In the genomic region with DNA sequence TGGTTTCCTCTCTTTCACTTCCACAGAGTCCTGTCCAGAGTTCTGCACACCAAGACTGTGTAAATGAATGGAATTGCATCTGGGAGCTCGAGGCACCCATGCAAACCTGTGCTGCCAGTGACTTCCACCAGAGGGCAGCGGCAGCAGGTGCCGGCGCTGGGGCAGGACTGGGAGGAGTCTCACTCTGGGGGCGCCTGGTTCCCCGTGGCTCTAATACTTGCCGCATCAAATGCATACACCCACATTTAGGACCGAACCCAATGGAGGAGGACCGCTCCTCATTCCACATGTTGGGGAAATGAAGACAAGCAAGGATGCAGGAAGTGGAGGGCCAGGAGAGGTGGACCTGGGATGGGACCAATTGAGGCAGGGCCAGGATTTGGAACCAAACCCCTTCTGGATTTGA, we compare ENCODE assay signal across 8 cellular contexts. TPM values are rescaled to one million over a fixed set of nuclear protein-coding genes. Genes with fewer than 3 reads are reported as not detected.
DNase-seq lines count a peak whose midpoint lies in the region; ATAC-seq, FAIRE-seq and TF ChIP-seq lines count a peak whose summit lies in the region.

No MANE protein-coding gene starts in this region.

- peak; percentile 59 for TF ChIP-seq CTCF in A549 (IDR thresholded peaks at IDR 0.05)
- TF ChIP-seq CTCF in endothelial cell of umbilical vein (IDR thresholded peaks at IDR 0.05; ENCODE audit: extremely low read depth in 1 of 2, insufficient read depth in 1 of 2, low read depth in 1 of 2, low read length in 2 of 2): peak; percentile 82
- peak; percentile 18 for TF ChIP-seq CTCF in neural cell (IDR thresholded peaks at IDR 0.05; ENCODE audit: poor library complexity, severe bottlenecking)
- TF ChIP-seq CTCF in tibial artery (IDR thresholded peaks at IDR 0.05): peak; percentile 62 to 64

- peak; percentile 80 to 91 for ATAC-seq in A549
- peak; percentile 48 for ATAC-seq in GM18907 (IDR thresholded peaks at IDR 0.05; ENCODE audit: unreplicated experiment)
- ATAC-seq in HG03521 (IDR thresholded peaks at IDR 0.05; ENCODE audit: unreplicated experiment): no peak

- intact Hi-C loops in endothelial cell of umbilical vein (cut with micrococcal nuclease): loop anchor here (1.0 to 2.0 kb wide), 3 partner anchors 159 to 224 kb away; no protein-coding TSS in a partner anchor
- intact Hi-C loops in tibial artery (cut with DNase I; ENCODE audit: low total_unique reads): no loop called here

- H3K9ac ChIP-seq in endothelial cell of umbilical vein (replicated peaks; ENCODE audit: extremely low read depth, insufficient read depth, low read length) (no peak overlapping the region), neural cell (ENCODE audit: low read length) (no peak overlapping the region)

- CTCF ChIA-PET in A549 (lab: Yijun Ruan, JAX) (interaction anchor here (0.8 to 4.7 kb wide), 17 partner anchors 8 to 217 kb away, joined by 3 to 19 read pairs (median 4); no protein-coding TSS in a partner anchor), endothelial cell of umbilical vein (lab: Charles Lee) (interaction anchor here (0.6 to 2.1 kb wide), 23 partner anchors 8 to 220 kb away, joined by 3 to 9 read pairs (median 4); no protein-coding TSS in a partner anchor)

- TF ChIP-seq EP300 in A549 (IDR thresholded peaks at IDR 0.05) (no peak), neural cell (conservative IDR thresholded peaks at IDR 0.05; ENCODE audit: poor library complexity, severe bottlenecking) (no peak)

- H3K4me2 ChIP-seq in A549: no peak overlapping the region; the same call in 2 of the 3 replicates
- no peak overlapping the region for H3K4me2 ChIP-seq in endothelial cell of umbilical vein (ENCODE audit: insufficient read depth, low read length)
- no peak overlapping the region for H3K4me2 ChIP-seq in neural cell (ENCODE audit: low read length)

- no peak for FAIRE-seq in A549 (lab: Jason Lieb, UNC)
- peak; percentile 80 for FAIRE-seq in endothelial cell of umbilical vein (lab: Jason Lieb, UNC)

- no peaks in the 10 kb centered on the region for H3K36me3 ChIP-seq in endothelial cell of umbilical vein (ENCODE audit: control insufficient read depth in 2 of 2, extremely low read depth in 1 of 2, insufficient read depth in 2 of 2, low read length in 2 of 2)
- H3K36me3 ChIP-seq in neural cell (ENCODE audit: insufficient read depth, low read length): no peaks in the 10 kb centered on the region
- H3K36me3 ChIP-seq in tibial artery: no peaks in the 10 kb centered on the region

- dilution Hi-C loops in endothelial cell of umbilical vein (cut with MboI; ENCODE audit: extremely low pct_ligation_motif_present, low sequenced_read_pairs): no loop called here

- no peaks in the 10 kb centered on the region for H3K4me1 ChIP-seq in A549
- no peaks in the 10 kb centered on the region for H3K4me1 ChIP-seq in endothelial cell of umbilical vein (ENCODE audit: control insufficient read depth, extremely low read depth, insufficient read depth, low read length)
- H3K4me1 ChIP-seq in tibial artery: no peaks in the 10 kb centered on the region

- no peaks in the 10 kb centered on the region for H3K79me2 ChIP-seq in endothelial cell of umbilical vein (ENCODE audit: control insufficient read depth, insufficient read depth, low read length)
- no peaks in the 10 kb centered on the region for H3K79me2 ChIP-seq in neural cell (replicated peaks; ENCODE audit: insufficient read depth, low read length)

- TF ChIP-seq RAD21 in A549 (conservative IDR thresholded peaks at IDR 0.05 in 1 of 2, IDR thresholded peaks at IDR 0.05 in 1 of 2) (peak; percentile 54 to 56), neural cell (conservative IDR thresholded peaks at IDR 0.05) (no peak)

- DNase-seq in A549 (ENCODE audit: low read depth in 1 of 2, low spot score in 1 of 2): peak; percentile 38 to 49
- peak; percentile 13 for DNase-seq in NCI-H460 (ENCODE audit: extremely low read depth, low read depth)
- peak; percentile 93 for DNase-seq in activated CD8-positive, alpha-beta memory T cell treated with anti-CD3 and anti-CD28 coated beads for 24 hours
- peak; percentile 36 for DNase-seq in endothelial cell of umbilical vein (ENCODE audit: low read depth, low spot score)
- peak in 1 of 2 donors; percentile 35 for DNase-seq in tibial artery

- POLR2A ChIA-PET in A549 (lab: Yijun Ruan, JAX): no interaction called here
- POLR2A ChIA-PET in endothelial cell of umbilical vein (lab: Charles Lee): no interaction called here

- no peak for TF ChIP-seq POLR2A in A549 (IDR thresholded peaks at IDR 0.05; ENCODE audit: low read length)
- no peak for TF ChIP-seq POLR2A in endothelial cell of umbilical vein (IDR thresholded peaks at IDR 0.05; ENCODE audit: low read depth, low read length)

- H3K9me1 ChIP-seq in endothelial cell of umbilical vein (replicated peaks; ENCODE audit: control insufficient read depth, extremely low read depth, insufficient read depth, low read length): no peaks in the 10 kb centered on the region

- H3K9me3 ChIP-seq in A549: peaks cover 14% of the 10 kb centered on the region
- no peaks in the 10 kb centered on the region for H3K9me3 ChIP-seq in endothelial cell of umbilical vein (replicated peaks; ENCODE audit: control insufficient read depth, insufficient read depth, low read length)
- no peaks in the 10 kb centered on the region for H3K9me3 ChIP-seq in neural cell (ENCODE audit: low read length)
- H3K9me3 ChIP-seq in tibial artery: peaks cover 0 to 4% (median 0%) of the 10 kb centered on the region in 3 donors

- H3K27ac ChIP-seq in A549: no peak overlapping the region
- no peak overlapping the region for H3K27ac ChIP-seq in endothelial cell of umbilical vein (ENCODE audit: insufficient read depth, low read depth, low read length)
- H3K27ac ChIP-seq in neural cell (ENCODE audit: low read length): no peak overlapping the region
- H3K27ac ChIP-seq in tibial artery: no peak overlapping the region

- H3K4me3 ChIP-seq in A549 (no peak overlapping the region), endothelial cell of umbilical vein (replicated peaks in 1 of 3; ENCODE audit: insufficient read depth in 1 of 3, low read depth in 1 of 3, low read length in 3 of 3) (no peak overlapping the region), neural cell (ENCODE audit: low read length) (no peak overlapping the region), tibial artery (no peak overlapping the region)

- H3K9me2 ChIP-seq in neural cell (ENCODE audit: insufficient read depth, low read length): no peaks in the 10 kb centered on the region

- H3F3A ChIP-seq in neural cell (ENCODE audit: insufficient read depth, low read length, poor library complexity, severe bottlenecking): no peaks in the 10 kb centered on the region

- no TSS peak for BruUV-seq in endothelial cell of umbilical vein (replicated peaks; lab: Mats Ljungman, UMichigan)

- H3K27me3 ChIP-seq in endothelial cell of umbilical vein (ENCODE audit: control insufficient read depth in 2 of 2, insufficient read depth in 2 of 2, low read length in 2 of 2) (peaks cover 3 to 8% of the 10 kb centered on the region in 2 experiments), neural cell (ENCODE audit: insufficient read depth, low read depth, low read length) (no peaks in the 10 kb centered on the region), tibial artery (peaks cover 0 to 16% of the 10 kb centered on the region in 2 donors)

- no peaks in the 10 kb centered on the region for H4K20me1 ChIP-seq in endothelial cell of umbilical vein (replicated peaks; ENCODE audit: control insufficient read depth, extremely low read depth, insufficient read depth, low read length)
- H4K20me1 ChIP-seq in neural cell (ENCODE audit: insufficient read depth): no peaks in the 10 kb centered on the region

- 19% methylated on average over 9 of the region's 9 CpGs for WGBS in A549 (ENCODE audit: missing lambda C conversion rate)

- no peak overlapping the region for H2AFZ ChIP-seq in endothelial cell of umbilical vein (ENCODE audit: low read depth, low read length)
- H2AFZ ChIP-seq in neural cell (ENCODE audit: low read depth, low read length): no peak overlapping the region

RNA-seq across cellular contexts. Expression of a gene that starts 1.1 kb away (rescaled TPM):
- 0.06 TPM in 1 of 2 replicates, not detected in the other for polyA plus RNA-seq in A549 (2011; rRNA removed)
- 0.05 and 0.07 TPM in 2 replicates for polyA plus RNA-seq in A549 (2012; cell fraction: cytosol; rRNA removed)
- 0.13 and 0.61 TPM in 2 replicates for polyA plus RNA-seq in A549 (2012; cell fraction: nucleus; rRNA removed)
- polyA plus RNA-seq in A549 (2017; fragmentation: RNase III; extraction: RNeasy Plus Mini Kit Qiagen cat#74134 plus additional on column Dnase treatment): 0.06 to 0.07 TPM in 2 of 3 replicates, not detected in the other
- not detected in 2 replicates for polyA minus RNA-seq in A549 (2011; rRNA and poly(A)+ RNA removed)
- total RNA-seq in NCI-H460 (2014; rRNA removed; shearing (Covaris generic)): not detected in 2 replicates
- polyA plus RNA-seq in NCI-H460 (2014; cell fraction: nucleus; rRNA removed): not detected in 2 replicates
- total RNA-seq in endothelial cell of umbilical vein: not detected in 2 replicates
- not detected in 2 replicates for polyA plus RNA-seq in endothelial cell of umbilical vein
- polyA plus RNA-seq in endothelial cell of umbilical vein (2011; cell fraction: cytosol; rRNA removed): not detected in 2 replicates
- not detected in 2 replicates for polyA plus RNA-seq in endothelial cell of umbilical vein (2011; cell fraction: nucleus; rRNA removed)
- polyA plus RNA-seq in endothelial cell of umbilical vein (2012): not detected in 2 replicates
- polyA minus RNA-seq in endothelial cell of umbilical vein: not detected in 2 replicates
- not detected for polyA minus RNA-seq in endothelial cell of umbilical vein (2011; cell fraction: cytosol; rRNA and poly(A)+ RNA removed)
- polyA minus RNA-seq in endothelial cell of umbilical vein (2011; cell fraction: nucleus; rRNA and poly(A)+ RNA removed): not detected in 2 replicates
- not detected in 2 replicates for polyA plus RNA-seq in neural cell
- not detected in 2 replicates for polyA minus RNA-seq in neural cell

RNA-seq across cellular contexts. Expression of a gene that starts 18.4 kb away (rescaled TPM):
- polyA plus RNA-seq in A549 (2011; rRNA removed): not detected in 2 replicates
- polyA plus RNA-seq in A549 (2012; cell fraction: cytosol; rRNA removed): not detected in 2 replicates
- not detected in 2 replicates for polyA plus RNA-seq in A549 (2012; cell fraction: nucleus; rRNA removed)
- not detected in 3 replicates for polyA plus RNA-seq in A549 (2017; fragmentation: RNase III; extraction: RNeasy Plus Mini Kit Qiagen cat#74134 plus additional on column Dnase treatment)
- not detected in 2 replicates for polyA minus RNA-seq in A549 (2011; rRNA and poly(A)+ RNA removed)
- total RNA-seq in NCI-H460 (2014; rRNA removed; shearing (Covaris generic)): not detected in 2 replicates
- polyA plus RNA-seq in NCI-H460 (2014; cell fraction: nucleus; rRNA removed): 0.55 TPM in 1 of 2 replicates, not detected in the other
- total RNA-seq in endothelial cell of umbilical vein: 1.7 and 4.4 TPM in 2 replicates
- polyA plus RNA-seq in endothelial cell of umbilical vein: 3.3 TPM in 2 replicates
- 1.4 and 1.7 TPM in 2 replicates for polyA plus RNA-seq in endothelial cell of umbilical vein (2011; cell fraction: cytosol; rRNA removed)
- polyA plus RNA-seq in endothelial cell of umbilical vein (2011; cell fraction: nucleus; rRNA removed): 1.4 and 2.4 TPM in 2 replicates
- polyA plus RNA-seq in endothelial cell of umbilical vein (2012): 1.7 and 3.3 TPM in 2 replicates
- polyA minus RNA-seq in endothelial cell of umbilical vein: 2.0 and 2.6 TPM in 2 replicates
- polyA minus RNA-seq in endothelial cell of umbilical vein (2011; cell fraction: cytosol; rRNA and poly(A)+ RNA removed): not detected
- 2.1 and 5.8 TPM in 2 replicates for polyA minus RNA-seq in endothelial cell of umbilical vein (2011; cell fraction: nucleus; rRNA and poly(A)+ RNA removed)
- not detected in 2 replicates for polyA plus RNA-seq in neural cell
- polyA minus RNA-seq in neural cell: not detected in 2 replicates

RNA-seq across cellular contexts. Expression of a gene that starts 46.1 kb away (rescaled TPM):
- polyA plus RNA-seq in A549 (2011; rRNA removed) (18.1 and 19.5 TPM in 2 replicates), A549 (2017; fragmentation: RNase III; extraction: RNeasy Plus Mini Kit Qiagen cat#74134 plus additional on column Dnase treatment) (87.2 to 91.8 TPM (median 88.0 TPM) in 3 replicates), endothelial cell of umbilical vein (74.3 and 97.9 TPM in 2 replicates), neural cell (215 and 280 TPM in 2 replicates)
- 58.4 and 83.2 TPM in 2 replicates for polyA plus RNA-seq in A549 (2012; cell fraction: cytosol; rRNA removed)
- 368 and 501 TPM in 2 replicates for polyA plus RNA-seq in A549 (2012; cell fraction: nucleus; rRNA removed)
- polyA minus RNA-seq in A549 (2011; rRNA and poly(A)+ RNA removed): 20.1 and 20.2 TPM in 2 replicates
- 20.9 and 22.0 TPM in 2 replicates for total RNA-seq in NCI-H460 (2014; rRNA removed; shearing (Covaris generic))
- 93.5 and 125 TPM in 2 replicates for polyA plus RNA-seq in NCI-H460 (2014; cell fraction: nucleus; rRNA removed)
- 106 and 120 TPM in 2 replicates for total RNA-seq in endothelial cell of umbilical vein
- polyA plus RNA-seq in endothelial cell of umbilical vein (2011; cell fraction: cytosol; rRNA removed): 41.5 and 70.3 TPM in 2 replicates
- polyA plus RNA-seq in endothelial cell of umbilical vein (2011; cell fraction: nucleus; rRNA removed): 232 and 251 TPM in 2 replicates
- 74.2 and 116 TPM in 2 replicates for polyA plus RNA-seq in endothelial cell of umbilical vein (2012)
- polyA minus RNA-seq in endothelial cell of umbilical vein (45.9 and 54.1 TPM in 2 replicates), neural cell (233 and 274 TPM in 2 replicates)
- polyA minus RNA-seq in endothelial cell of umbilical vein (2011; cell fraction: cytosol; rRNA and poly(A)+ RNA removed): 16.0 TPM
- polyA minus RNA-seq in endothelial cell of umbilical vein (2011; cell fraction: nucleus; rRNA and poly(A)+ RNA removed): 49.9 and 59.0 TPM in 2 replicates

RNA-seq across cellular contexts. Expression of a gene that starts 56.4 kb away (rescaled TPM):
- polyA plus RNA-seq in A549 (2011; rRNA removed) (40.9 and 58.0 TPM in 2 replicates), A549 (2017; fragmentation: RNase III; extraction: RNeasy Plus Mini Kit Qiagen cat#74134 plus additional on column Dnase treatment) (88.4 to 93.4 TPM (median 93.0 TPM) in 3 replicates), endothelial cell of umbilical vein (141 and 143 TPM in 2 replicates), neural cell (1.8 and 4.6 TPM in 2 replicates)
- 66.3 and 75.3 TPM in 2 replicates for polyA plus RNA-seq in A549 (2012; cell fraction: cytosol; rRNA removed)
- polyA plus RNA-seq in A549 (2012; cell fraction: nucleus; rRNA removed): 76.5 and 78.4 TPM in 2 replicates
- polyA minus RNA-seq in A549 (2011; rRNA and poly(A)+ RNA removed): 33.3 and 36.8 TPM in 2 replicates
- total RNA-seq in NCI-H460 (2014; rRNA removed; shearing (Covaris generic)): 27.2 and 38.1 TPM in 2 replicates
- polyA plus RNA-seq in NCI-H460 (2014; cell fraction: nucleus; rRNA removed): 21.3 and 24.5 TPM in 2 replicates
- total RNA-seq in endothelial cell of umbilical vein: 172 and 192 TPM in 2 replicates
- polyA plus RNA-seq in endothelial cell of umbilical vein (2011; cell fraction: cytosol; rRNA removed): 110 and 120 TPM in 2 replicates
- 44.9 and 46.5 TPM in 2 replicates for polyA plus RNA-seq in endothelial cell of umbilical vein (2011; cell fraction: nucleus; rRNA removed)
- 134 and 137 TPM in 2 replicates for polyA plus RNA-seq in endothelial cell of umbilical vein (2012)
- polyA minus RNA-seq in endothelial cell of umbilical vein (96.8 and 102 TPM in 2 replicates), neural cell (7.6 and 7.8 TPM in 2 replicates)
- 31.4 TPM for polyA minus RNA-seq in endothelial cell of umbilical vein (2011; cell fraction: cytosol; rRNA and poly(A)+ RNA removed)
- 15.1 and 18.6 TPM in 2 replicates for polyA minus RNA-seq in endothelial cell of umbilical vein (2011; cell fraction: nucleus; rRNA and poly(A)+ RNA removed)

Comparison
In these comparisons a context has a peak if more than half of its experiments do, and no peak if none do; other contexts are left out.
1. CTCF ChIP-seq: peak in every context shown above with its lines; median percentile 82 in endothelial cell of umbilical vein; 63 in tibial artery; 59 in A549; 18 in neural cell.